8 cellular contexts compared by ENCODE assay signal in the genomic region with DNA sequence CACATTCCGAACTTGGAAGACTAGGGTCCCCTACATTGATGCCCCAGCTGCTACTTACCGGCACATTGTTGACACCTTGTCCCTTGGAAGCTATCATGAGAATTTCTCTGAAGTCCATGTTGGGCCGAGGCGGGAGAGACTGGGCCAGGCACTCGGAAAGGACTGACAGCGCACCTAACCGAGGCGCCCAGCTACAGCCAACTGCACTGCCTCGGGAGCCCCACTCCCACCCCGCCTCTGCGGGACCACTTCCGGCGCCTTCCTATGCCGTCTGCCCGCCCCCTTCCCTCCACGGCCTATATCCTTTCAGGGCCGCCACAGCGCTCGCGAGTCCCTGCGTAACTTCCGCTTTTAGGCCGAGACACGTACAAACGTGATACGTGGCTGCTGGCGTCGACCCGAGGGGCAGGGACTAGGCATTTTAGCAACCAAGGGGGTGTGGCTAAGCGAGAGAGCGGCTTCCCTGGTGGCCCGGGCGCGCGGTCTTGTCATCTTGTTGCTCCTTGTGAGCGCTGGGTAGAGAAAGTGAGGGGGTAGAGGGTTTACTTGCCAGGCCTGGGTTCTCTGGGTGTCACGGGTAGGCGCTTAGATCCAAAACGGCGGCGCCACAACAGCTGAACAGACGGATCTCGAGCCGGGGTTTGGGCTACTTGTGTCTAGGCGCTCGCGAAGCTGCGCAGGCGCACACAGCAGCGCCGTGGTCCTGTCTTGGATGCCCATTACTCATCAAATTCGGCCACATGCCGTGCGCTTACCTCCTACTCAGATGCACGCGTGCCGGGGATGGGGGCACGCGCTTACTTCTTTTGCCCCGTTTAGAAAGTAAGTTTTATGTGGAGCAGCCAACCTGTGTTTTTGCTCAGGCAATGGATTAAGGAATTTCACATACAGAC. TPM values are rescaled to one million over a fixed set of nuclear protein-coding genes. Genes with fewer than 3 reads are reported as not detected.
DNase-seq lines count a peak whose midpoint lies in the region; ATAC-seq, FAIRE-seq and TF ChIP-seq lines count a peak whose summit lies in the region.

A gene with protein sequence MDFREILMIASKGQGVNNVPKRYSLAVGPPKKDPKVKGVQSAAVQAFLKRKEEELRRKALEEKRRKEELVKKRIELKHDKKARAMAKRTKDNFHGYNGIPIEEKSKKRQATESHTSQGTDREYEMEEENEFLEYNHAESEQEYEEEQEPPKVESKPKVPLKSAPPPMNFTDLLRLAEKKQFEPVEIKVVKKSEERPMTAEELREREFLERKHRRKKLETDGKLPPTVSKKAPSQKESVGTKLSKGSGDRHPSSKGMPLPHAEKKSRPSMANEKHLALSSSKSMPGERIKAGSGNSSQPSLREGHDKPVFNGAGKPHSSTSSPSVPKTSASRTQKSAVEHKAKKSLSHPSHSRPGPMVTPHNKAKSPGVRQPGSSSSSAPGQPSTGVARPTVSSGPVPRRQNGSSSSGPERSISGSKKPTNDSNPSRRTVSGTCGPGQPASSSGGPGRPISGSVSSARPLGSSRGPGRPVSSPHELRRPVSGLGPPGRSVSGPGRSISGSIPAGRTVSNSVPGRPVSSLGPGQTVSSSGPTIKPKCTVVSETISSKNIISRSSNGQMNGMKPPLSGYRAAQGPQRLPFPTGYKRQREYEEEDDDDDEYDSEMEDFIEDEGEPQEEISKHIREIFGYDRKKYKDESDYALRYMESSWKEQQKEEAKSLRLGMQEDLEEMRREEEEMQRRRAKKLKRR (minus strand): TSS at position 203 of the 893 bp plus-strand sequence. CDS start 85 bp downstream, at position 118.

- no peaks in the 10 kb centered on the region for H3K9me3 ChIP-seq in Loucy (ENCODE audit: insufficient read depth, low read depth, low read length)

- TF ChIP-seq CTCF in Loucy (conservative IDR thresholded peaks at IDR 0.05; ENCODE audit: low read length) (no peak), fibroblast of pulmonary artery (IDR thresholded peaks at IDR 0.05; ENCODE audit: low read length, missing control alignments) (no peak)

- H3K36me3 Mint-ChIP-seq in natural killer cell treated with Interleukin-12 subunit alpha and Interleukin-12 subunit beta and Interleukin-15 and Interleukin-18, amount 100 ng/mL, for 72 hours, result peaks cover 4% of the 10 kb centered on the region

- H4K20me1 ChIP-seq in Loucy (ENCODE audit: insufficient read depth, low read length, poor library complexity, severe bottlenecking), result peaks cover 18% of the 10 kb centered on the region

- H3K9me3 Mint-ChIP-seq in natural killer cell treated with Interleukin-12 subunit alpha and Interleukin-12 subunit beta and Interleukin-15 and Interleukin-18, amount 100 ng/mL, for 72 hours, result no peaks in the 10 kb centered on the region

- peak; percentile 97 to 98 for ATAC-seq in natural killer cell treated with Interleukin-12 subunit alpha and Interleukin-12 subunit beta and Interleukin-15 and Interleukin-18, amount 100 ng/mL, for 72 hours
- peak; percentile 97 for ATAC-seq in stimulated activated naive CD8-positive, alpha-beta T cell treated with anti-CD3 and anti-CD28 coated beads, Interleukin-15, Interleukin-2, amounts not matched to agents 100 U/mL and 50 U/mL, for 24 hours

- DNase-seq in EL, result peak; percentile 100
- DNase-seq in H54 (ENCODE audit: insufficient read length, low spot score), result peak; percentile 92
- peak; percentile 96 for DNase-seq in activated T-helper 9 cell treated with anti-CD3 and anti-CD28 coated beads, Interleukin-2, amount 50 U/mL, for 16 hours (ENCODE audit: low read depth)
- peak; percentile 99 for DNase-seq in fibroblast of pulmonary artery (ENCODE audit: low read depth)
- DNase-seq in natural killer cell treated with Interleukin-12 subunit alpha and Interleukin-12 subunit beta and Interleukin-15 and Interleukin-18, amount 100 ng/mL, for 72 hours (ENCODE audit: low spot score), result peak; percentile 99
- peak; percentile 97 for DNase-seq in stimulated activated naive CD8-positive, alpha-beta T cell treated with anti-CD3 and anti-CD28 coated beads, Interleukin-15, Interleukin-2, amounts not matched to agents 100 U/mL and 50 U/mL, for 24 hours

- peak; percentile 75 for FAIRE-seq in H54 (lab: Jason Lieb, UNC)

- H3K4me3 ChIP-seq in Loucy (ENCODE audit: low read length, poor library complexity, severe bottlenecking) (peak within 1 kb of the TSS; percentile 89), fibroblast of pulmonary artery (replicated peaks; ENCODE audit: low read depth, low read length) (peak within 1 kb of the TSS; percentile 99)

- H2AFZ ChIP-seq in Loucy (ENCODE audit: low read length), result peak within 1 kb of the TSS; percentile 91

- peak within 1 kb of the TSS; percentile 98 to 99 for H3K27ac Mint-ChIP-seq in natural killer cell treated with Interleukin-12 subunit alpha and Interleukin-12 subunit beta and Interleukin-15 and Interleukin-18, amount 100 ng/mL, for 72 hours

- peak; percentile 79 for TF ChIP-seq POLR2A in H54 (IDR thresholded peaks at IDR 0.05; ENCODE audit: low read depth, low read length)
- peak; percentile 99 for TF ChIP-seq POLR2A in Raji (IDR thresholded peaks at IDR 0.05; ENCODE audit: insufficient read depth, low read depth, low read length)

- H3K27me3 Mint-ChIP-seq in natural killer cell treated with Interleukin-12 subunit alpha and Interleukin-12 subunit beta and Interleukin-15 and Interleukin-18, amount 100 ng/mL, for 72 hours, result peaks cover 0 to 2% of the 10 kb centered on the region in 2 donors

- peaks cover 25 to 35% of the 10 kb centered on the region in 2 donors for H3K4me1 Mint-ChIP-seq in natural killer cell treated with Interleukin-12 subunit alpha and Interleukin-12 subunit beta and Interleukin-15 and Interleukin-18, amount 100 ng/mL, for 72 hours (ENCODE audit: low read depth in 2 of 2)

- no peaks in the 10 kb centered on the region for H3K9me2 ChIP-seq in Loucy (replicated peaks; ENCODE audit: low read depth, low read length)

- no peaks in the 10 kb centered on the region for H3K36me3 ChIP-seq in Loucy (ENCODE audit: insufficient read depth, low read length)

- H3K4me3 Mint-ChIP-seq in natural killer cell treated with Interleukin-12 subunit alpha and Interleukin-12 subunit beta and Interleukin-15 and Interleukin-18, amount 100 ng/mL, for 72 hours, result peak within 1 kb of the TSS; percentile 98

- H3K4me1 ChIP-seq in Loucy (ENCODE audit: insufficient read depth, low read length, poor library complexity, severe bottlenecking), result peaks cover 23% of the 10 kb centered on the region

- peak within 1 kb of the TSS; percentile 98 for H3K4me2 ChIP-seq in Loucy (ENCODE audit: low read depth, low read length, poor library complexity, severe bottlenecking)

- H3F3A ChIP-seq in Loucy (ENCODE audit: low read depth), result no peaks in the 10 kb centered on the region

- peaks cover 41% of the 10 kb centered on the region for H3K79me2 ChIP-seq in Loucy (ENCODE audit: insufficient read depth, low read length)

- H3K27me3 ChIP-seq in Loucy (ENCODE audit: insufficient read depth, low read length, poor library complexity, severe bottlenecking), result no peaks in the 10 kb centered on the region

- H3K9ac ChIP-seq in Loucy (ENCODE audit: low read depth, low read length, poor library complexity, severe bottlenecking), result peak within 1 kb of the TSS; percentile 89

RNA-seq across cellular contexts. Expression of the gene that starts here (rescaled TPM):
- total RNA-seq in natural killer cell treated with Interleukin-12 subunit alpha and Interleukin-12 subunit beta and Interleukin-15 and Interleukin-18, amount 100 ng/mL, for 72 hours, result 10 to 100 TPM; 28.8 to 33.4 TPM

Comparison
In these comparisons a context has a peak if more than half of its experiments do, and no peak if none do; other contexts are left out.
1. Peak in every context shown above with its lines: DNase-seq, ATAC-seq and H3K4me3 ChIP-seq.